In genomic region chr17:42289863-42290165, GRCh38 we compare ENCODE assay signal across 10 cellular contexts. TPM values are rescaled to one million over a fixed set of nuclear protein-coding genes. Genes with fewer than 3 reads are reported as not detected.
DNase-seq lines count a peak whose midpoint lies in the region; ATAC-seq and TF ChIP-seq lines count a peak whose summit lies in the region.
"Had no signal": no experiment of that assay in that cellular context is flagged by ENCODE, and none has a peak within 500 bp of the region (broad histone marks: within the 10 kb centered on the region; RNA-seq: fewer than 3 reads in every experiment).

No MANE protein-coding gene starts in this region.

- intact Hi-C loops in activated T-helper 2 cell treated with anti-CD3 and anti-CD28 coated beads, Interferon-gamma antibody, Interleukin-2, Interleukin-4, amounts not matched to agents 10 μg/mL and 5 μg/mL and 100 μg/mL, durations not matched to agents 14 hours and 24 hours and 36 hours (cut with micrococcal nuclease): no loop called here

- peak; percentile 4 for ATAC-seq in stimulated activated naive CD8-positive, alpha-beta T cell treated with anti-CD3 and anti-CD28 coated beads, Interleukin-15, amount 100 ng/mL, for 72 hours

- peak overlapping the region; percentile 81 to 93 for H3K4me3 ChIP-seq in neutrophil (ENCODE audit: low read depth in 1 of 2, low read length in 1 of 2)

- peaks cover 48% of the 10 kb centered on the region for H3K4me1 Mint-ChIP-seq in activated T-helper 2 cell treated with anti-CD3 and anti-CD28 coated beads, Interferon-gamma antibody, Interleukin-2, Interleukin-4, amounts not matched to agents 10 μg/mL and 5 μg/mL and 100 μg/mL, durations not matched to agents 14 hours and 24 hours and 36 hours (ENCODE audit: low read depth)
- peaks cover 86% of the 10 kb centered on the region for H3K4me1 Mint-ChIP-seq in stimulated activated naive CD8-positive, alpha-beta T cell treated with anti-CD3 and anti-CD28 coated beads, Interleukin-15, amount 100 ng/mL, for 72 hours

- no peaks in the 10 kb centered on the region for H3K27me3 Mint-ChIP-seq in activated T-helper 2 cell treated with anti-CD3 and anti-CD28 coated beads, Interferon-gamma antibody, Interleukin-2, Interleukin-4, amounts not matched to agents 10 μg/mL and 5 μg/mL and 100 μg/mL, durations not matched to agents 14 hours and 24 hours and 36 hours (ENCODE audit: low read depth)
- H3K27me3 Mint-ChIP-seq in stimulated activated naive CD8-positive, alpha-beta T cell treated with anti-CD3 and anti-CD28 coated beads, Interleukin-15, amount 100 ng/mL, for 72 hours: no peaks in the 10 kb centered on the region

- no peaks in the 10 kb centered on the region for H3K9me3 ChIP-seq in neutrophil

- H3K9me3 Mint-ChIP-seq in activated T-helper 2 cell treated with anti-CD3 and anti-CD28 coated beads, Interferon-gamma antibody, Interleukin-2, Interleukin-4, amounts not matched to agents 10 μg/mL and 5 μg/mL and 100 μg/mL, durations not matched to agents 14 hours and 24 hours and 36 hours: no peaks in the 10 kb centered on the region
- H3K9me3 Mint-ChIP-seq in stimulated activated naive CD8-positive, alpha-beta T cell treated with anti-CD3 and anti-CD28 coated beads, Interleukin-15, amount 100 ng/mL, for 72 hours: no peaks in the 10 kb centered on the region
- H3K9me3 Mint-ChIP-seq: type B pancreatic cell had no signal

- DNase-seq in activated CD4-positive, CD25-positive, alpha-beta regulatory T cell treated with anti-CD3 and anti-CD28 coated beads, Interleukin-2, amount 50 U/mL, for 16 hours (ENCODE audit: low read depth, low spot score): peak; percentile 29
- DNase-seq in activated CD4-positive, CD25-positive, alpha-beta regulatory T cell (lab: John Stamatoyannopoulos, UW): no peak
- no peak for DNase-seq in activated T-helper 2 cell treated with anti-CD3 and anti-CD28 coated beads, Interferon-gamma antibody, Interleukin-2, Interleukin-4, amounts not matched to agents 10 μg/mL and 5 μg/mL and 100 μg/mL, durations not matched to agents 14 hours and 24 hours and 36 hours (ENCODE audit: low spot score)
- DNase-seq in stimulated activated naive CD8-positive, alpha-beta T cell treated with anti-CD3 and anti-CD28 coated beads, Interleukin-15, amount 100 ng/mL, for 72 hours: peak in 1 of 2 donors; percentile 58
- no peak for DNase-seq in NCI-H146 (lab: John Stamatoyannopoulos, UW)
- no peak for DNase-seq in DMS114 treated with DMSO at 0.1 percent for 48 hours (lab: John Stamatoyannopoulos, UW; ENCODE audit: unreplicated experiment)
- DNase-seq in HuH-7.5 (ENCODE audit: low spot score): no peak
- DNase-seq: 8988T had no signal

- peaks cover 13% of the 10 kb centered on the region for H3K36me3 ChIP-seq in neutrophil

- H3K27ac Mint-ChIP-seq in activated T-helper 2 cell treated with anti-CD3 and anti-CD28 coated beads, Interferon-gamma antibody, Interleukin-2, Interleukin-4, amounts not matched to agents 10 μg/mL and 5 μg/mL and 100 μg/mL, durations not matched to agents 14 hours and 24 hours and 36 hours: peak overlapping the region; percentile 95
- H3K27ac Mint-ChIP-seq in stimulated activated naive CD8-positive, alpha-beta T cell treated with anti-CD3 and anti-CD28 coated beads, Interleukin-15, amount 100 ng/mL, for 72 hours: peak overlapping the region; percentile 80 to 96
- H3K27ac Mint-ChIP-seq: type B pancreatic cell had no signal

- peaks cover 75% of the 10 kb centered on the region for H3K36me3 Mint-ChIP-seq in activated T-helper 2 cell treated with anti-CD3 and anti-CD28 coated beads, Interferon-gamma antibody, Interleukin-2, Interleukin-4, amounts not matched to agents 10 μg/mL and 5 μg/mL and 100 μg/mL, durations not matched to agents 14 hours and 24 hours and 36 hours (ENCODE audit: low read depth)
- H3K36me3 Mint-ChIP-seq: type B pancreatic cell had no signal

- peak overlapping the region; percentile 88 for H3K4me3 Mint-ChIP-seq in activated T-helper 2 cell treated with anti-CD3 and anti-CD28 coated beads, Interferon-gamma antibody, Interleukin-2, Interleukin-4, amounts not matched to agents 10 μg/mL and 5 μg/mL and 100 μg/mL, durations not matched to agents 14 hours and 24 hours and 36 hours (ENCODE audit: low read depth)
- peak overlapping the region; percentile 89 to 93 for H3K4me3 Mint-ChIP-seq in stimulated activated naive CD8-positive, alpha-beta T cell treated with anti-CD3 and anti-CD28 coated beads, Interleukin-15, amount 100 ng/mL, for 72 hours

- H3K4me1 ChIP-seq in neutrophil (ENCODE audit: control insufficient read depth in 1 of 2, insufficient read depth in 1 of 2, low read depth in 1 of 2, low read length in 1 of 2): peaks cover 59% of the 10 kb centered on the region in 2 experiments

- H3K27ac ChIP-seq in neutrophil: peak overlapping the region; percentile 98

- TF ChIP-seq CTCF in neutrophil (IDR thresholded peaks at IDR 0.05): no peak

- H3K27me3 ChIP-seq in neutrophil: no peaks in the 10 kb centered on the region

RNA-seq across cellular contexts. Expression of gene STAT5A, which starts 1.5 kb away (rescaled TPM):
- 288 and 302 TPM in 2 replicates for total RNA-seq in activated T-helper 2 cell treated with anti-CD3 and anti-CD28 coated beads, Interferon-gamma antibody, Interleukin-2, Interleukin-4, amounts not matched to agents 10 μg/mL and 5 μg/mL and 100 μg/mL, durations not matched to agents 14 hours and 24 hours and 36 hours

RNA-seq across cellular contexts. Expression of gene STAT5B, which starts 13.6 kb away (rescaled TPM):
- 162 and 164 TPM in 2 replicates for total RNA-seq in activated T-helper 2 cell treated with anti-CD3 and anti-CD28 coated beads, Interferon-gamma antibody, Interleukin-2, Interleukin-4, amounts not matched to agents 10 μg/mL and 5 μg/mL and 100 μg/mL, durations not matched to agents 14 hours and 24 hours and 36 hours
